In genomic region chr20:18465536-18466200, GRCh38 we compare ENCODE assay signal across 10 cellular contexts. TPM values are rescaled to one million over a fixed set of nuclear protein-coding genes. Genes with fewer than 3 reads are reported as not detected.
DNase-seq lines count a peak whose midpoint lies in the region; ATAC-seq, FAIRE-seq and TF ChIP-seq lines count a peak whose summit lies in the region.
"Had no signal": no experiment of that assay in that cellular context is flagged by ENCODE, and none has a peak within 500 bp of the region (broad histone marks: within the 10 kb centered on the region; RNA-seq: fewer than 3 reads in every experiment).

No MANE protein-coding gene starts in this region.

- H3K36me3 Mint-ChIP-seq in brain (no peaks in the 10 kb centered on the region), nephron progenitor cell (ENCODE audit: low read depth) (no peaks in the 10 kb centered on the region)

- H2BK120ac ChIP-seq in IMR-90 (ENCODE audit: low read depth, low read length), result no peak overlapping the region

- H3K4me3 Mint-ChIP-seq in brain (peak overlapping the region; percentile 95 to 99 (median 98)), nephron progenitor cell (peak overlapping the region; percentile 97)

- intact Hi-C loops in IMR-90 (cut with micrococcal nuclease), result loop anchor here (2.0 to 10.0 kb wide), 2 partner anchors 41 to 161 kb away; partner anchors contain the start of gene SEC23B

- H3K14ac ChIP-seq in IMR-90 (replicated peaks; ENCODE audit: low read depth, low read length), result no peak overlapping the region

- TF ChIP-seq CTCF in IMR-90 (conservative IDR thresholded peaks at IDR 0.05; ENCODE audit: low read depth, low read length) (no peak), brain (conservative IDR thresholded peaks at IDR 0.05) (no peak), nephron progenitor cell (IDR thresholded peaks at IDR 0.05) (no peak), Peyer's patch (IDR thresholded peaks at IDR 0.05) (no peak)

- peak overlapping the region; percentile 66; the same call in 1 of the 2 replicates for H4K5ac ChIP-seq in IMR-90 (ENCODE audit: low read depth, low read length)

- no peak for TF ChIP-seq RAD21 in IMR-90 (IDR thresholded peaks at IDR 0.05; ENCODE audit: low read length)

- no peaks in the 10 kb centered on the region for H3K9me3 ChIP-seq in IMR-90 (ENCODE audit: control insufficient read depth, insufficient read depth, low read length)
- H3K9me3 ChIP-seq in Peyer's patch, result no peaks in the 10 kb centered on the region

- no TSS peak for BruUV-seq in IMR-90 (replicated peaks; lab: Mats Ljungman, UMichigan)

- H2AK5ac ChIP-seq in IMR-90 (ENCODE audit: low read depth, low read length), result no peak overlapping the region

- H3K27ac ChIP-seq in IMR-90 (ENCODE audit: insufficient read depth, low read length), result no peak overlapping the region
- H3K27ac ChIP-seq in Peyer's patch, result no peak overlapping the region

- H3K4ac ChIP-seq in IMR-90 (ENCODE audit: low read depth, low read length), result no peak overlapping the region

- no peaks in the 10 kb centered on the region for H3K9me3 Mint-ChIP-seq in brain
- no peaks in the 10 kb centered on the region for H3K9me3 Mint-ChIP-seq in nephron progenitor cell

- H3K4me2 ChIP-seq in IMR-90 (ENCODE audit: low read depth, low read length), result peak overlapping the region; percentile 85; the same call in 1 of the 2 replicates

- peaks cover 47% of the 10 kb centered on the region for H3K4me1 Mint-ChIP-seq in brain
- peaks cover 39% of the 10 kb centered on the region for H3K4me1 Mint-ChIP-seq in nephron progenitor cell

- peak; percentile 30 for ATAC-seq in GM19438 (IDR thresholded peaks at IDR 0.05; ENCODE audit: low read depth, unreplicated experiment)
- ATAC-seq in IMR-90 (ENCODE audit: low read depth), result no peak
- no peak for ATAC-seq in HG02571 (IDR thresholded peaks at IDR 0.05; ENCODE audit: unreplicated experiment)
- ATAC-seq in HG02870 (IDR thresholded peaks at IDR 0.05; ENCODE audit: unreplicated experiment), result no peak

- H3K36me3 ChIP-seq in IMR-90 (ENCODE audit: control insufficient read depth, insufficient read depth, low read length) (peaks cover 2% of the 10 kb centered on the region; the same call in 1 of the 2 replicates), Peyer's patch (peaks cover 0 to 7% (median 0%) of the 10 kb centered on the region in 3 donors)

- TF ChIP-seq POLR2A in IMR-90 (IDR thresholded peaks at IDR 0.05; ENCODE audit: low read depth, low read length) (no peak), Peyer's patch (IDR thresholded peaks at IDR 0.05) (no peak)

- CTCF ChIA-PET in IMR-90 (lab: Yijun Ruan, JAX), result no interaction called here

- no peaks in the 10 kb centered on the region for H3K9me1 ChIP-seq in IMR-90 (ENCODE audit: insufficient read depth, low read length)

- no peak overlapping the region for H2BK5ac ChIP-seq in IMR-90 (ENCODE audit: low read depth, low read length, poor library complexity, severe bottlenecking)

- no peak overlapping the region for H4K91ac ChIP-seq in IMR-90 (ENCODE audit: insufficient read depth, low read depth, low read length)

- FAIRE-seq in urothelium cell line (lab: Jason Lieb, UNC), result no peak

- H3K27ac Mint-ChIP-seq in brain (peak overlapping the region; percentile 59 to 100 (median 100)), nephron progenitor cell (no peak overlapping the region)

- POLR2A ChIA-PET in IMR-90 (lab: Charles Lee; ENCODE audit: unreplicated experiment), result no interaction called here

- H3K56ac ChIP-seq in IMR-90 (ENCODE audit: extremely low read depth, insufficient read depth, low read length), result no peak overlapping the region

- H3K27me3 Mint-ChIP-seq in brain, result peaks cover 12% of the 10 kb centered on the region
- H3K27me3 Mint-ChIP-seq in nephron progenitor cell (ENCODE audit: low read depth, poor library complexity), result peaks cover 7% of the 10 kb centered on the region

- H2BK20ac ChIP-seq in IMR-90 (ENCODE audit: low read depth, low read length), result no peak overlapping the region

- H3K4me1 ChIP-seq in IMR-90 (ENCODE audit: control insufficient read depth, insufficient read depth, low read length) (peaks cover 1% of the 10 kb centered on the region; the same call in 1 of the 2 replicates), Peyer's patch (peaks cover 0 to 12% (median 11%) of the 10 kb centered on the region in 4 donors)

- H2AK9ac ChIP-seq in IMR-90 (replicated peaks; ENCODE audit: low read depth, low read length, poor library complexity), result no peak overlapping the region

- H4K8ac ChIP-seq in IMR-90 (ENCODE audit: low read depth in 2 of 2, low read length in 2 of 2), result peak overlapping the region; percentile 66 to 82

- H4K20me1 ChIP-seq in IMR-90 (ENCODE audit: insufficient read depth, low read length), result no peaks in the 10 kb centered on the region

- in situ Hi-C loops in IMR-90 (cut with MboI; ENCODE audit: low sequenced_read_pairs), result no loop called here

- H3K27me3 ChIP-seq in IMR-90 (ENCODE audit: control insufficient read depth, insufficient read depth, low read length) (no peaks in the 10 kb centered on the region), Peyer's patch (no peaks in the 10 kb centered on the region)

- dilution Hi-C loops in IMR-90 (cut with HindIII; ENCODE audit: low sequenced_read_pairs, unreplicated experiment), result no loop called here

- H3K18ac ChIP-seq in IMR-90 (ENCODE audit: low read depth, low read length), result no peak overlapping the region

- no peak overlapping the region for H3K9ac ChIP-seq in IMR-90 (ENCODE audit: low read depth, low read length)

- peaks cover 10 to 25% of the 10 kb centered on the region in 2 experiments for H3K79me1 ChIP-seq in IMR-90 (ENCODE audit: low read depth in 1 of 2, low read length in 2 of 2)

- no peak overlapping the region for H2AFZ ChIP-seq in IMR-90 (replicated peaks; ENCODE audit: low read length, poor library complexity)

- H3K23ac ChIP-seq in IMR-90 (ENCODE audit: low read depth, low read length), result no peak overlapping the region

- H2BK15ac ChIP-seq in IMR-90 (ENCODE audit: low read depth, low read length), result no peak overlapping the region

- DNase-seq in IMR-90, result no peak
- no peak for DNase-seq in nephron progenitor cell
- DNase-seq in urothelium cell line (ENCODE audit: low spot score), result no peak
- DNase-seq in Peyer's patch, result no peak
- DNase-seq: retina, RPMI8226 had no signal

- 75% methylated on average over 2 of the region's 6 CpGs; no CpG with 5 or more reads in 1 of the 2 experiments for WGBS in IMR-90 (ENCODE audit: extremely low coverage in 2 of 2, insufficient read length in 1 of 2), 2 experiments

- H3K4me3 ChIP-seq in IMR-90 (ENCODE audit: insufficient read depth, low read depth, low read length) (no peak overlapping the region), Peyer's patch (peak overlapping the region in 1 of 4 donors; percentile 82)

TF ChIP-seq in IMR-90, 13 proteins besides CTCF, POLR2A, EP300 and RAD21 (continues in another document):
- TF ChIP-seq NFE2L2 (IDR thresholded peaks at IDR 0.05; ENCODE audit: low read depth, low read length) (no peak), MAFK (IDR thresholded peaks at IDR 0.05; ENCODE audit: low read depth, low read length) (no peak), RCOR1 (IDR thresholded peaks at IDR 0.05; ENCODE audit: insufficient replicate concordance, low read length) (no peak), USF2 (IDR thresholded peaks at IDR 0.05; ENCODE audit: low read depth, low read length) (no peak), SMC3 (IDR thresholded peaks at IDR 0.05; ENCODE audit: low read depth, low read length) (no peak), BHLHE40 (IDR thresholded peaks at IDR 0.05; ENCODE audit: low read depth, low read length) (no peak), RFX5 (IDR thresholded peaks at IDR 0.05; ENCODE audit: low read depth, low read length) (no peak), MAZ (IDR thresholded peaks at IDR 0.05; ENCODE audit: borderline replicate concordance, low read depth, low read length) (no peak)

RNA-seq across cellular contexts. Expression of gene DZANK1, which starts 1.2 kb away (rescaled TPM):
- total RNA-seq in IMR-90 (2012; rRNA removed) (0.54 and 0.83 TPM in 2 replicates), Peyer's patch (1 to 10 TPM; 1.6 to 5.0 (median 2.1) TPM)
- polyA plus RNA-seq in IMR-90 (2012; rRNA removed) (1.1 TPM in 2 replicates), brain (ENCODE audit: insufficient read depth, low read depth, low replicate concordance) (2.5 TPM)
- polyA plus RNA-seq in IMR-90 (2012; cell fraction: cytosol; rRNA removed), result 0.36 and 0.43 TPM in 2 replicates
- 1.8 and 3.9 TPM in 2 replicates for polyA plus RNA-seq in IMR-90 (2012; cell fraction: nucleus; rRNA removed; ENCODE audit: low replicate concordance)

RNA-seq across cellular contexts. Expression of gene POLR3F, which starts 1.5 kb away (rescaled TPM):
- total RNA-seq in IMR-90 (2012; rRNA removed), result 5.7 and 10.0 TPM in 2 replicates
- 4.7 and 7.2 TPM in 2 replicates for polyA plus RNA-seq in IMR-90 (2012; rRNA removed)
- polyA plus RNA-seq in IMR-90 (2012; cell fraction: cytosol; rRNA removed), result 0.71 and 0.91 TPM in 2 replicates
- polyA plus RNA-seq in IMR-90 (2012; cell fraction: nucleus; rRNA removed; ENCODE audit: low replicate concordance), result 1.2 and 5.8 TPM in 2 replicates
- polyA plus RNA-seq in brain (ENCODE audit: insufficient read depth, low read depth, low replicate concordance), result 7.4 TPM
- 1 to 10 TPM; 7.4 to 9.9 (median 8.6) TPM for total RNA-seq in Peyer's patch

RNA-seq across cellular contexts. Expression of gene RBBP9, which starts 31.4 kb away (rescaled TPM):
- 26.7 and 31.4 TPM in 2 replicates for total RNA-seq in IMR-90 (2012; rRNA removed)
- 4.4 and 4.8 TPM in 2 replicates for polyA plus RNA-seq in IMR-90 (2012; rRNA removed)
- 2.0 and 2.3 TPM in 2 replicates for polyA plus RNA-seq in IMR-90 (2012; cell fraction: cytosol; rRNA removed)
- polyA plus RNA-seq in IMR-90 (2012; cell fraction: nucleus; rRNA removed; ENCODE audit: low replicate concordance), result 0.70 and 3.9 TPM in 2 replicates
- polyA plus RNA-seq in brain (ENCODE audit: insufficient read depth, low read depth, low replicate concordance), result 23.0 TPM
- 10 to 100 TPM in 3 of 4 donors, 1 to 10 TPM in 1; 6.2 to 14.9 (median 12.8) TPM for total RNA-seq in Peyer's patch

RNA-seq across cellular contexts. Expression of gene SEC23B, which starts 42.1 kb away (rescaled TPM):
- total RNA-seq in IMR-90 (2012; rRNA removed) (65.0 and 78.9 TPM in 2 replicates), Peyer's patch (10 to 100 TPM; 31.3 to 43.7 (median 36.0) TPM)
- polyA plus RNA-seq in IMR-90 (2012; rRNA removed) (50.1 and 51.5 TPM in 2 replicates), brain (ENCODE audit: insufficient read depth, low read depth, low replicate concordance) (51.9 TPM)
- polyA plus RNA-seq in IMR-90 (2012; cell fraction: cytosol; rRNA removed), result 28.0 and 29.4 TPM in 2 replicates
- polyA plus RNA-seq in IMR-90 (2012; cell fraction: nucleus; rRNA removed; ENCODE audit: low replicate concordance), result 15.4 and 28.9 TPM in 2 replicates
